8 cellular contexts compared by ENCODE assay signal in genomic region chr3:180680097-180680430, GRCh38. TPM values are rescaled to one million over a fixed set of nuclear protein-coding genes. Genes with fewer than 3 reads are reported as not detected.
A peak's percentile ranks its signal among the peaks of the same experiment; 100 is the strongest.
DNase-seq lines count a peak whose midpoint lies in the region; ATAC-seq, FAIRE-seq and TF ChIP-seq lines count a peak whose summit lies in the region.

No MANE protein-coding gene starts in this region.

- DNase-seq in GM10266 (ENCODE audit: extremely low spot score) (peak; percentile 44), RPMI7951 (ENCODE audit: low read depth) (peak; percentile 28), coronary artery (ENCODE audit: low spot score) (no peak), lung (ENCODE audit: low spot score) (peak; percentile 31), suprapubic skin (ENCODE audit: low spot score in 2 of 2) (no peak), H54 (ENCODE audit: insufficient read length, low spot score) (no peak)

- 0 out of 2 replicates have a peak, but pooled peaks cover 4% of the 10 kb centered on the region for H3K4me1 ChIP-seq in HUES6 (ENCODE audit: control insufficient read depth, insufficient read depth, low read length)
- no peaks in the 10 kb centered on the region for H3K4me1 ChIP-seq in lung (ENCODE audit: control insufficient read depth in 2 of 2, insufficient read depth in 2 of 2, low read length in 2 of 2)
- peaks cover 19% of the 10 kb centered on the region for H3K4me1 ChIP-seq in suprapubic skin

- no peak overlapping the region for H3K27ac ChIP-seq in HUES6 (ENCODE audit: low read depth, low read length)
- H3K27ac ChIP-seq in coronary artery, result no peak overlapping the region
- H3K27ac ChIP-seq in lung (ENCODE audit: low read depth in 1 of 2, low read length in 1 of 2), result no peak overlapping the region
- H3K27ac ChIP-seq in suprapubic skin, result no peak overlapping the region

- H3K36me3 ChIP-seq in HUES6 (ENCODE audit: control insufficient read depth, insufficient read depth, low read length) (no peaks in the 10 kb centered on the region), lung (ENCODE audit: control insufficient read depth in 2 of 2, insufficient read depth in 2 of 2, low read length in 2 of 2) (no peaks in the 10 kb centered on the region), suprapubic skin (no peaks in the 10 kb centered on the region)

- H3K27me3 ChIP-seq in HUES6 (ENCODE audit: control insufficient read depth, insufficient read depth, low read length) (peaks cover 17% of the 10 kb centered on the region), lung (ENCODE audit: control insufficient read depth, insufficient read depth) (no peaks in the 10 kb centered on the region), suprapubic skin (peaks cover 22% of the 10 kb centered on the region)

- TF ChIP-seq POLR2A in suprapubic skin (IDR thresholded peaks at IDR 0.05), result no peak
- no peak for TF ChIP-seq POLR2A in H54 (IDR thresholded peaks at IDR 0.05; ENCODE audit: low read depth, low read length)

- H3K4me3 ChIP-seq in HUES6 (ENCODE audit: low read depth, low read length) (peak overlapping the region; percentile 87), coronary artery (peak overlapping the region; percentile 77), lung (peak overlapping the region; percentile 16), suprapubic skin (peak overlapping the region; percentile 51)

- TF ChIP-seq CTCF in GM10266 (IDR thresholded peaks at IDR 0.05; ENCODE audit: control insufficient read depth, insufficient read depth, low read depth, missing control alignments), result peak; percentile 59
- TF ChIP-seq CTCF in coronary artery (IDR thresholded peaks at IDR 0.05), result no peak
- TF ChIP-seq CTCF in lung (IDR thresholded peaks at IDR 0.05; ENCODE audit: control extremely low read depth, extremely low read depth), result no peak
- TF ChIP-seq CTCF in suprapubic skin (IDR thresholded peaks at IDR 0.05), result no peak

- ATAC-seq in GM21529 (IDR thresholded peaks at IDR 0.05; ENCODE audit: unreplicated experiment) (peak; percentile 41), lung (ENCODE audit: insufficient read depth, low FRiP score) (peak; percentile 17)

- H3K9me3 ChIP-seq in HUES6 (ENCODE audit: control insufficient read depth, insufficient read depth, low read depth, low read length) (no peaks in the 10 kb centered on the region), lung (ENCODE audit: control insufficient read depth in 2 of 2, insufficient read depth in 1 of 2, low read length in 1 of 2) (no peaks in the 10 kb centered on the region), suprapubic skin (no peaks in the 10 kb centered on the region)

- 1 to 2% methylated on average over 7 of the region's 7 CpGs for WGBS in lung, 2 donors
- WGBS in suprapubic skin, result 1% methylated on average over 7 of the region's 7 CpGs

- H3K9ac ChIP-seq in HUES6 (ENCODE audit: low read length), result peak overlapping the region; percentile 46

- no peak for TF ChIP-seq EP300 in suprapubic skin (IDR thresholded peaks at IDR 0.05)

- FAIRE-seq in H54 (lab: Jason Lieb, UNC), result no peak

RNA-seq across cellular contexts. Expression of gene CCDC39, which starts 0.8 kb away (rescaled TPM):
- not detected in 2 replicates for total RNA-seq in RPMI7951 (2014; rRNA removed; shearing (Covaris generic))
- total RNA-seq in lung (1 to 10 TPM; 5.1 to 6.7 TPM), suprapubic skin (not detected)
- 1 to 10 TPM in 1 of 2 donors, under 1 TPM in 1; 0.59 to 1.9 TPM for polyA plus RNA-seq in lung

Comparison
In these comparisons a context has a peak if more than half of its experiments do, and no peak if none do; other contexts are left out.
1. DNase-seq: peak in GM10266 (single experiment), RPMI7951 (single experiment) and lung (single experiment); none in coronary artery (single experiment), suprapubic skin (0 of 2) and H54 (single experiment).
2. H3K4me3 ChIP-seq: peak in every context shown above with its lines; median percentile 87 in HUES6; 77 in coronary artery; 51 in suprapubic skin; 16 in lung.